ENCODE assay signal across 1 cellular context in the genomic region with DNA sequence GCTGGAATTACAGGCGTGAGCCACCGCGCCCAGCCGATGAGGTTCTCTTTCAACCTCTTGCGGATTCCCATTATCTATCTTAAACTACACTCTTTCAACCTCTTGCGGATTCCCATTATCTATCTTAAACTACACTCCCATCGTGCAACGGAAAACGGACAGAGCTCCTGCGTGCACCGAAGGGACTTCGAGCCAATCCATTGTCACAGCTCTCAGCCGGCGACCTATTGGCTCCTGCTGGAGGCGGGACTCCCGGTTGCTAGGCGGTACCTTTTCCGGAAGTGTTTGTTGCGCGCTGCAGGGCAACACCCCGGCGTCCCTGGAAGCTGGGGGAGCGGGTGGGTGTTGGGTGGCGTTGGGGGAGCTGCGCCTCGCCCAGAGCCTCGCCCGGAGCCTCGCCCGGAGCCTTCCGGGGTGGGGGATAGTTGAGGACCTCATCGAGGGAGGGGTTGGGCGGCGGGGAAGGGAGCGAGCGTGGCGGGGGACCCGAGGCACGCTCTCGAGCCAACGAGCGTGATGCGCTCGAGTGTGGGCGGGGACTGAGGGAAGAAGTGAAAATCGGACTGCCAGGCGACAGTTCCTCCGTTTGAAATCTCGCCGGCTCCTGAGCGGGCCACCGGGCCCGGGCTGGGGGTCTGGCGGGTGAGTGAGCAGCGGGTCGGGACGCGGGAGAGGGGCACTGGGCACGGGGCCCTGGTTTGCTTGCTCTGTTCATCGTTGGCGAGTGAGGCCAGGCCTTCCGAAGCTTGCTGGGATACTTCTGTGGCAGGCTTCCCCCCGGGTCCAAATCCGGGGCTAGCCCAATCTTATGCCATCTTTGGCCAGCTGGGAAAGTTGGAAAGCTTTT.
A peak's percentile ranks its signal among the peaks of the same experiment; 100 is the strongest.
TF ChIP-seq lines count a peak whose summit lies in the region.

Gene CEP164 (plus strand): TSS at position 288 of the 847 bp plus-strand sequence. CDS start 10,733 bp downstream, outside the sequence.

TF ChIP-seq in HepG2, 621 proteins besides CTCF, POLR2A, EP300 and RAD21 (continued from another document):
- TF ChIP-seq, protein P1, sequence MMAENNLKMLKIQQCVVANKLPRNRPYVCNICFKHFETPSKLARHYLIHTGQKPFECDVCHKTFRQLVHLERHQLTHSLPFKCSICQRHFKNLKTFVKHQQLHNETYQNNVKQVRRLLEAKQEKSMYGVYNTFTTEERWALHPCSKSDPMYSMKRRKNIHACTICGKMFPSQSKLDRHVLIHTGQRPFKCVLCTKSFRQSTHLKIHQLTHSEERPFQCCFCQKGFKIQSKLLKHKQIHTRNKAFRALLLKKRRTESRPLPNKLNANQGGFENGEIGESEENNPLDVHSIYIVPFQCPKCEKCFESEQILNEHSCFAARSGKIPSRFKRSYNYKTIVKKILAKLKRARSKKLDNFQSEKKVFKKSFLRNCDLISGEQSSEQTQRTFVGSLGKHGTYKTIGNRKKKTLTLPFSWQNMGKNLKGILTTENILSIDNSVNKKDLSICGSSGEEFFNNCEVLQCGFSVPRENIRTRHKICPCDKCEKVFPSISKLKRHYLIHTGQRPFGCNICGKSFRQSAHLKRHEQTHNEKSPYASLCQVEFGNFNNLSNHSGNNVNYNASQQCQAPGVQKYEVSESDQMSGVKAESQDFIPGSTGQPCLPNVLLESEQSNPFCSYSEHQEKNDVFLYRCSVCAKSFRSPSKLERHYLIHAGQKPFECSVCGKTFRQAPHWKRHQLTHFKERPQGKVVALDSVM (CRISPR knock-in tag; IDR thresholded peaks at IDR 0.05) = no peak
- TF ChIP-seq ZGPAT (CRISPR knock-in tag; IDR thresholded peaks at IDR 0.05) (peak; percentile 31), SNAI1 (CRISPR knock-in tag; IDR thresholded peaks at IDR 0.05; ENCODE audit: borderline replicate concordance) (no peak), SRSF4 (IDR thresholded peaks at IDR 0.05; ENCODE audit: low read depth, low read length, poor library complexity, severe bottlenecking) (no peak), KAT8 (CRISPR knock-in tag; IDR thresholded peaks at IDR 0.05) (peak; percentile 57; the same call in 1 of the 2 replicates)
- TF ChIP-seq, protein P2, sequence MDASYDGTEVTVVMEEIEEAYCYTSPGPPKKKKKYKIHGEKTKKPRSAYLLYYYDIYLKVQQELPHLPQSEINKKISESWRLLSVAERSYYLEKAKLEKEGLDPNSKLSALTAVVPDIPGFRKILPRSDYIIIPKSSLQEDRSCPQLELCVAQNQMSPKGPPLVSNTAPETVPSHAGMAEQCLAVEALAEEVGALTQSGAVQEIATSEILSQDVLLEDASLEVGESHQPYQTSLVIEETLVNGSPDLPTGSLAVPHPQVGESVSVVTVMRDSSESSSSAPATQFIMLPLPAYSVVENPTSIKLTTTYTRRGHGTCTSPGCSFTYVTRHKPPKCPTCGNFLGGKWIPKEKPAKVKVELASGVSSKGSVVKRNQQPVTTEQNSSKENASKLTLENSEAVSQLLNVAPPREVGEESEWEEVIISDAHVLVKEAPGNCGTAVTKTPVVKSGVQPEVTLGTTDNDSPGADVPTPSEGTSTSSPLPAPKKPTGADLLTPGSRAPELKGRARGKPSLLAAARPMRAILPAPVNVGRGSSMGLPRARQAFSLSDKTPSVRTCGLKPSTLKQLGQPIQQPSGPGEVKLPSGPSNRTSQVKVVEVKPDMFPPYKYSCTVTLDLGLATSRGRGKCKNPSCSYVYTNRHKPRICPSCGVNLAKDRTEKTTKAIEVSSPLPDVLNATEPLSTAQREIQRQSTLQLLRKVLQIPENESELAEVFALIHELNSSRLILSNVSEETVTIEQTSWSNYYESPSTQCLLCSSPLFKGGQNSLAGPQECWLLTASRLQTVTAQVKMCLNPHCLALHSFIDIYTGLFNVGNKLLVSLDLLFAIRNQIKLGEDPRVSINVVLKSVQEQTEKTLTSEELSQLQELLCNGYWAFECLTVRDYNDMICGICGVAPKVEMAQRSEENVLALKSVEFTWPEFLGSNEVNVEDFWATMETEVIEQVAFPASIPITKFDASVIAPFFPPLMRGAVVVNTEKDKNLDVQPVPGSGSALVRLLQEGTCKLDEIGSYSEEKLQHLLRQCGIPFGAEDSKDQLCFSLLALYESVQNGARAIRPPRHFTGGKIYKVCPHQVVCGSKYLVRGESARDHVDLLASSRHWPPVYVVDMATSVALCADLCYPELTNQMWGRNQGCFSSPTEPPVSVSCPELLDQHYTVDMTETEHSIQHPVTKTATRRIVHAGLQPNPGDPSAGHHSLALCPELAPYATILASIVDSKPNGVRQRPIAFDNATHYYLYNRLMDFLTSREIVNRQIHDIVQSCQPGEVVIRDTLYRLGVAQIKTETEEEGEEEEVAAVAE (CRISPR knock-in tag; IDR thresholded peaks at IDR 0.05; ENCODE audit: borderline replicate concordance) = peak; percentile 48; the same call in 1 of the 2 replicates
